In genomic region chr18:79547413-79548076, GRCh38 we compare ENCODE assay signal across 2 cellular contexts.
TF ChIP-seq lines count a peak whose summit lies in the region.

No MANE protein-coding gene starts in this region.

TF ChIP-seq in GM23338, 12 proteins besides CTCF, POLR2A, EP300 and RAD21 (continued from another document):
- TF ChIP-seq ETS1 (IDR thresholded peaks at IDR 0.05), result no peak
- TF ChIP-seq ZNF114 (CRISPR knock-in tag; IDR thresholded peaks at IDR 0.05), result no peak
- no peak for TF ChIP-seq ZNF462 (CRISPR knock-in tag; IDR thresholded peaks at IDR 0.05)
- no peak for TF ChIP-seq CREB1 (CRISPR knock-in tag; IDR thresholded peaks at IDR 0.05; ENCODE audit: low read depth)
- no peak for TF ChIP-seq EZH2 (IDR thresholded peaks at IDR 0.05; ENCODE audit: low read depth, unreplicated experiment)
- no peak for TF ChIP-seq POLR2AphosphoS5 (IDR thresholded peaks at IDR 0.05; ENCODE audit: low read depth)
- no peak for TF ChIP-seq STAT1 (IDR thresholded peaks at IDR 0.05; ENCODE audit: unreplicated experiment)
- TF ChIP-seq NANOG (IDR thresholded peaks at IDR 0.05; ENCODE audit: borderline replicate concordance), result no peak

TF ChIP-seq in HepG2, 621 proteins besides CTCF, POLR2A, EP300 and RAD21 (continued from another document):
- TF ChIP-seq FUBP1 (CRISPR knock-in tag; IDR thresholded peaks at IDR 0.05; ENCODE audit: borderline replicate concordance), result no peak
- no peak for TF ChIP-seq KDM3A (CRISPR knock-in tag; IDR thresholded peaks at IDR 0.05; ENCODE audit: low read depth)
- no peak for TF ChIP-seq ARNT2 (CRISPR knock-in tag; IDR thresholded peaks at IDR 0.05; ENCODE audit: low read depth)
- no peak for TF ChIP-seq ZNF879 (CRISPR knock-in tag; IDR thresholded peaks at IDR 0.05)
- TF ChIP-seq CREB3 (CRISPR knock-in tag; IDR thresholded peaks at IDR 0.05), result no peak
- no peak for TF ChIP-seq RBM39 (IDR thresholded peaks at IDR 0.05; ENCODE audit: low read depth, low read length, poor library complexity, severe bottlenecking)
- no peak for TF ChIP-seq HMGXB3 (CRISPR knock-in tag; IDR thresholded peaks at IDR 0.05; ENCODE audit: borderline replicate concordance)
- TF ChIP-seq ZKSCAN8 (CRISPR knock-in tag; IDR thresholded peaks at IDR 0.05; ENCODE audit: borderline replicate concordance), result no peak
- no peak for TF ChIP-seq CBX5 (CRISPR knock-in tag; IDR thresholded peaks at IDR 0.05; ENCODE audit: borderline replicate concordance)
- no peak for TF ChIP-seq TSC22D2 (CRISPR knock-in tag; IDR thresholded peaks at IDR 0.05; ENCODE audit: borderline replicate concordance)
- TF ChIP-seq ZFP41 (CRISPR knock-in tag; IDR thresholded peaks at IDR 0.05; ENCODE audit: borderline replicate concordance), result no peak
- TF ChIP-seq ZSCAN9 (CRISPR knock-in tag; IDR thresholded peaks at IDR 0.05; ENCODE audit: borderline replicate concordance), result no peak
